ENCODE assay signal across 1 cellular context in genomic region chr1:47235822-47236221, GRCh38.
TF ChIP-seq lines count a peak whose summit lies in the region.

No MANE protein-coding gene starts in this region.

TF ChIP-seq in K562, 482 proteins besides CTCF, POLR2A, EP300 and RAD21 (continued from another document and continues in another):
- TF ChIP-seq ZNF780A (CRISPR knock-in tag; IDR thresholded peaks at IDR 0.05) (no peak), MBD1 (CRISPR knock-in tag; IDR thresholded peaks at IDR 0.05) (no peak), HDAC2 (IDR thresholded peaks at IDR 0.05) (peak; percentile 39; the same call in 1 of the 2 replicates), BACH1 (tag; IDR thresholded peaks at IDR 0.05) (no peak), MCM3 (IDR thresholded peaks at IDR 0.05) (no peak), PHF21A (IDR thresholded peaks at IDR 0.05; ENCODE audit: borderline replicate concordance, low read depth) (no peak), POLR2AphosphoS5 (IDR thresholded peaks at IDR 0.05; ENCODE audit: control insufficient read depth, insufficient read depth, low read depth, low read length) (no peak), LCOR (CRISPR knock-in tag; IDR thresholded peaks at IDR 0.05) (no peak), KDM1A (IDR thresholded peaks at IDR 0.05) (peak; percentile 53 to 73; a peak in 3 of 4 replicates), HDAC1 (IDR thresholded peaks at IDR 0.05) (0 out of 4 replicates have a peak, but pooled peaks of 1 of the 2 experiments have one; percentile 14), EGR1 (conservative IDR thresholded peaks at IDR 0.05) (no peak), RCOR1 (IDR thresholded peaks at IDR 0.05; ENCODE audit: borderline replicate concordance in 1 of 2, low read depth in 2 of 2, low read length in 2 of 2) (0 out of 4 replicates have a peak, but pooled peaks of 1 of the 2 experiments have one; percentile 24), BCOR (IDR thresholded peaks at IDR 0.05) (peak; percentile 91), MLX (CRISPR knock-in tag; conservative IDR thresholded peaks at IDR 0.05) (no peak), RERE (CRISPR knock-in tag; IDR thresholded peaks at IDR 0.05; ENCODE audit: borderline replicate concordance) (no peak), ZNF133 (CRISPR knock-in tag; IDR thresholded peaks at IDR 0.05) (no peak), ZMIZ1 (IDR thresholded peaks at IDR 0.05; ENCODE audit: low read depth in 2 of 2, low read length in 2 of 2) (no peak)
- TF ChIP-seq, protein P1, sequence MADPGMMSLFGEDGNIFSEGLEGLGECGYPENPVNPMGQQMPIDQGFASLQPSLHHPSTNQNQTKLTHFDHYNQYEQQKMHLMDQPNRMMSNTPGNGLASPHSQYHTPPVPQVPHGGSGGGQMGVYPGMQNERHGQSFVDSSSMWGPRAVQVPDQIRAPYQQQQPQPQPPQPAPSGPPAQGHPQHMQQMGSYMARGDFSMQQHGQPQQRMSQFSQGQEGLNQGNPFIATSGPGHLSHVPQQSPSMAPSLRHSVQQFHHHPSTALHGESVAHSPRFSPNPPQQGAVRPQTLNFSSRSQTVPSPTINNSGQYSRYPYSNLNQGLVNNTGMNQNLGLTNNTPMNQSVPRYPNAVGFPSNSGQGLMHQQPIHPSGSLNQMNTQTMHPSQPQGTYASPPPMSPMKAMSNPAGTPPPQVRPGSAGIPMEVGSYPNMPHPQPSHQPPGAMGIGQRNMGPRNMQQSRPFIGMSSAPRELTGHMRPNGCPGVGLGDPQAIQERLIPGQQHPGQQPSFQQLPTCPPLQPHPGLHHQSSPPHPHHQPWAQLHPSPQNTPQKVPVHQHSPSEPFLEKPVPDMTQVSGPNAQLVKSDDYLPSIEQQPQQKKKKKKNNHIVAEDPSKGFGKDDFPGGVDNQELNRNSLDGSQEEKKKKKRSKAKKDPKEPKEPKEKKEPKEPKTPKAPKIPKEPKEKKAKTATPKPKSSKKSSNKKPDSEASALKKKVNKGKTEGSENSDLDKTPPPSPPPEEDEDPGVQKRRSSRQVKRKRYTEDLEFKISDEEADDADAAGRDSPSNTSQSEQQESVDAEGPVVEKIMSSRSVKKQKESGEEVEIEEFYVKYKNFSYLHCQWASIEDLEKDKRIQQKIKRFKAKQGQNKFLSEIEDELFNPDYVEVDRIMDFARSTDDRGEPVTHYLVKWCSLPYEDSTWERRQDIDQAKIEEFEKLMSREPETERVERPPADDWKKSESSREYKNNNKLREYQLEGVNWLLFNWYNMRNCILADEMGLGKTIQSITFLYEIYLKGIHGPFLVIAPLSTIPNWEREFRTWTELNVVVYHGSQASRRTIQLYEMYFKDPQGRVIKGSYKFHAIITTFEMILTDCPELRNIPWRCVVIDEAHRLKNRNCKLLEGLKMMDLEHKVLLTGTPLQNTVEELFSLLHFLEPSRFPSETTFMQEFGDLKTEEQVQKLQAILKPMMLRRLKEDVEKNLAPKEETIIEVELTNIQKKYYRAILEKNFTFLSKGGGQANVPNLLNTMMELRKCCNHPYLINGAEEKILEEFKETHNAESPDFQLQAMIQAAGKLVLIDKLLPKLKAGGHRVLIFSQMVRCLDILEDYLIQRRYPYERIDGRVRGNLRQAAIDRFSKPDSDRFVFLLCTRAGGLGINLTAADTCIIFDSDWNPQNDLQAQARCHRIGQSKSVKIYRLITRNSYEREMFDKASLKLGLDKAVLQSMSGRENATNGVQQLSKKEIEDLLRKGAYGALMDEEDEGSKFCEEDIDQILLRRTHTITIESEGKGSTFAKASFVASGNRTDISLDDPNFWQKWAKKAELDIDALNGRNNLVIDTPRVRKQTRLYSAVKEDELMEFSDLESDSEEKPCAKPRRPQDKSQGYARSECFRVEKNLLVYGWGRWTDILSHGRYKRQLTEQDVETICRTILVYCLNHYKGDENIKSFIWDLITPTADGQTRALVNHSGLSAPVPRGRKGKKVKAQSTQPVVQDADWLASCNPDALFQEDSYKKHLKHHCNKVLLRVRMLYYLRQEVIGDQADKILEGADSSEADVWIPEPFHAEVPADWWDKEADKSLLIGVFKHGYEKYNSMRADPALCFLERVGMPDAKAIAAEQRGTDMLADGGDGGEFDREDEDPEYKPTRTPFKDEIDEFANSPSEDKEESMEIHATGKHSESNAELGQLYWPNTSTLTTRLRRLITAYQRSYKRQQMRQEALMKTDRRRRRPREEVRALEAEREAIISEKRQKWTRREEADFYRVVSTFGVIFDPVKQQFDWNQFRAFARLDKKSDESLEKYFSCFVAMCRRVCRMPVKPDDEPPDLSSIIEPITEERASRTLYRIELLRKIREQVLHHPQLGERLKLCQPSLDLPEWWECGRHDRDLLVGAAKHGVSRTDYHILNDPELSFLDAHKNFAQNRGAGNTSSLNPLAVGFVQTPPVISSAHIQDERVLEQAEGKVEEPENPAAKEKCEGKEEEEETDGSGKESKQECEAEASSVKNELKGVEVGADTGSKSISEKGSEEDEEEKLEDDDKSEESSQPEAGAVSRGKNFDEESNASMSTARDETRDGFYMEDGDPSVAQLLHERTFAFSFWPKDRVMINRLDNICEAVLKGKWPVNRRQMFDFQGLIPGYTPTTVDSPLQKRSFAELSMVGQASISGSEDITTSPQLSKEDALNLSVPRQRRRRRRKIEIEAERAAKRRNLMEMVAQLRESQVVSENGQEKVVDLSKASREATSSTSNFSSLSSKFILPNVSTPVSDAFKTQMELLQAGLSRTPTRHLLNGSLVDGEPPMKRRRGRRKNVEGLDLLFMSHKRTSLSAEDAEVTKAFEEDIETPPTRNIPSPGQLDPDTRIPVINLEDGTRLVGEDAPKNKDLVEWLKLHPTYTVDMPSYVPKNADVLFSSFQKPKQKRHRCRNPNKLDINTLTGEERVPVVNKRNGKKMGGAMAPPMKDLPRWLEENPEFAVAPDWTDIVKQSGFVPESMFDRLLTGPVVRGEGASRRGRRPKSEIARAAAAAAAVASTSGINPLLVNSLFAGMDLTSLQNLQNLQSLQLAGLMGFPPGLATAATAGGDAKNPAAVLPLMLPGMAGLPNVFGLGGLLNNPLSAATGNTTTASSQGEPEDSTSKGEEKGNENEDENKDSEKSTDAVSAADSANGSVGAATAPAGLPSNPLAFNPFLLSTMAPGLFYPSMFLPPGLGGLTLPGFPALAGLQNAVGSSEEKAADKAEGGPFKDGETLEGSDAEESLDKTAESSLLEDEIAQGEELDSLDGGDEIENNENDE (IDR thresholded peaks at IDR 0.05; ENCODE audit: low read depth, low read length): no peak
- TF ChIP-seq, protein P2, sequence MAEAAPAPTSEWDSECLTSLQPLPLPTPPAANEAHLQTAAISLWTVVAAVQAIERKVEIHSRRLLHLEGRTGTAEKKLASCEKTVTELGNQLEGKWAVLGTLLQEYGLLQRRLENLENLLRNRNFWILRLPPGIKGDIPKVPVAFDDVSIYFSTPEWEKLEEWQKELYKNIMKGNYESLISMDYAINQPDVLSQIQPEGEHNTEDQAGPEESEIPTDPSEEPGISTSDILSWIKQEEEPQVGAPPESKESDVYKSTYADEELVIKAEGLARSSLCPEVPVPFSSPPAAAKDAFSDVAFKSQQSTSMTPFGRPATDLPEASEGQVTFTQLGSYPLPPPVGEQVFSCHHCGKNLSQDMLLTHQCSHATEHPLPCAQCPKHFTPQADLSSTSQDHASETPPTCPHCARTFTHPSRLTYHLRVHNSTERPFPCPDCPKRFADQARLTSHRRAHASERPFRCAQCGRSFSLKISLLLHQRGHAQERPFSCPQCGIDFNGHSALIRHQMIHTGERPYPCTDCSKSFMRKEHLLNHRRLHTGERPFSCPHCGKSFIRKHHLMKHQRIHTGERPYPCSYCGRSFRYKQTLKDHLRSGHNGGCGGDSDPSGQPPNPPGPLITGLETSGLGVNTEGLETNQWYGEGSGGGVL (CRISPR knock-in tag; IDR thresholded peaks at IDR 0.05): no peak
- TF ChIP-seq, protein P3, sequence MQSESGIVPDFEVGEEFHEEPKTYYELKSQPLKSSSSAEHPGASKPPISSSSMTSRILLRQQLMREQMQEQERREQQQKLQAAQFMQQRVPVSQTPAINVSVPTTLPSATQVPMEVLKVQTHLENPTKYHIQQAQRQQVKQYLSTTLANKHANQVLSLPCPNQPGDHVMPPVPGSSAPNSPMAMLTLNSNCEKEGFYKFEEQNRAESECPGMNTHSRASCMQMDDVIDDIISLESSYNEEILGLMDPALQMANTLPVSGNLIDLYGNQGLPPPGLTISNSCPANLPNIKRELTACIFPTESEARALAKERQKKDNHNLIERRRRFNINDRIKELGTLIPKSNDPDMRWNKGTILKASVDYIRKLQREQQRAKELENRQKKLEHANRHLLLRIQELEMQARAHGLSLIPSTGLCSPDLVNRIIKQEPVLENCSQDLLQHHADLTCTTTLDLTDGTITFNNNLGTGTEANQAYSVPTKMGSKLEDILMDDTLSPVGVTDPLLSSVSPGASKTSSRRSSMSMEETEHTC (IDR thresholded peaks at IDR 0.05): no peak
- TF ChIP-seq, protein P4, sequence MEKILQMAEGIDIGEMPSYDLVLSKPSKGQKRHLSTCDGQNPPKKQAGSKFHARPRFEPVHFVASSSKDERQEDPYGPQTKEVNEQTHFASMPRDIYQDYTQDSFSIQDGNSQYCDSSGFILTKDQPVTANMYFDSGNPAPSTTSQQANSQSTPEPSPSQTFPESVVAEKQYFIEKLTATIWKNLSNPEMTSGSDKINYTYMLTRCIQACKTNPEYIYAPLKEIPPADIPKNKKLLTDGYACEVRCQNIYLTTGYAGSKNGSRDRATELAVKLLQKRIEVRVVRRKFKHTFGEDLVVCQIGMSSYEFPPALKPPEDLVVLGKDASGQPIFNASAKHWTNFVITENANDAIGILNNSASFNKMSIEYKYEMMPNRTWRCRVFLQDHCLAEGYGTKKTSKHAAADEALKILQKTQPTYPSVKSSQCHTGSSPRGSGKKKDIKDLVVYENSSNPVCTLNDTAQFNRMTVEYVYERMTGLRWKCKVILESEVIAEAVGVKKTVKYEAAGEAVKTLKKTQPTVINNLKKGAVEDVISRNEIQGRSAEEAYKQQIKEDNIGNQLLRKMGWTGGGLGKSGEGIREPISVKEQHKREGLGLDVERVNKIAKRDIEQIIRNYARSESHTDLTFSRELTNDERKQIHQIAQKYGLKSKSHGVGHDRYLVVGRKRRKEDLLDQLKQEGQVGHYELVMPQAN (IDR thresholded peaks at IDR 0.05; ENCODE audit: borderline replicate concordance): no peak
